Comparison of ENCODE assay signal across 14 cellular contexts in the genomic region with DNA sequence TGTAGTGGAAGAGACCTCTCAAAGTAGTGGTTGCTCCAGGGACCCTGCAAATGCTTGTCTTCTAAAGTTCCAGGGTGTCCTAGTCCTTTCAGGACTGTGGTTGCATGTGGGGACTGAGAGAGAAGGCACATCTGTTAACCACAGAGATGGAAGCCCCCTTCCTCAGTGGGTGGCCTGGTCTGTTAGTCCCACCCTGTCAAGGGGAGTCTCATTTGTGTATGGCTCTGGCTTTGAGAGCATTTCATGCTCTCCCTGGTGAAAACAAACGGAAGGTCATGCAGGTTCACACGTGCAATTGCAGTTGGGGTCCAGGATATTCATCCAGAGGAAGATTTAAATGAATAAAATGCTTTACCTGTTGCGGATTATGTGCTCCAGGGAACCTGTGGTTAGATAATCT.
DNase-seq lines count a peak whose midpoint lies in the region; ATAC-seq and TF ChIP-seq lines count a peak whose summit lies in the region.
"Had no signal": no experiment of that assay in that cellular context is flagged by ENCODE, and none has a peak within 500 bp of the region (broad histone marks: within the 10 kb centered on the region; RNA-seq: fewer than 3 reads in every experiment).

No MANE protein-coding gene starts in this region.

- peak; percentile 66 for ATAC-seq in DND-41 (ENCODE audit: insufficient read depth, low read depth)

- H3K36me3 Mint-ChIP-seq in nephron progenitor cell (ENCODE audit: low read depth), result peaks cover 6% of the 10 kb centered on the region
- H3K36me3 Mint-ChIP-seq in activated CD4-positive, alpha-beta memory T cell treated with anti-CD3 and anti-CD28 coated beads, Interleukin-2, amount 10 ng/mL, durations not matched to agents 7 days and 5 days (ENCODE audit: low read depth), result peaks cover 3% of the 10 kb centered on the region

- H3K27me3 Mint-ChIP-seq in nephron progenitor cell (ENCODE audit: low read depth, poor library complexity), result peaks cover 19% of the 10 kb centered on the region
- no peaks in the 10 kb centered on the region for H3K27me3 Mint-ChIP-seq in activated CD4-positive, alpha-beta memory T cell treated with anti-CD3 and anti-CD28 coated beads, Interleukin-2, amount 10 ng/mL, durations not matched to agents 7 days and 5 days
- H3K27me3 Mint-ChIP-seq: CD4-positive, alpha-beta memory T cell had no signal

- H2AFZ ChIP-seq in DND-41 (ENCODE audit: low read depth, low read length) (no peak overlapping the region), Loucy (ENCODE audit: low read length) (no peak overlapping the region)

- H3K27ac ChIP-seq in DND-41 (ENCODE audit: low read length) (peak overlapping the region; percentile 9; the same call in 1 of the 2 replicates), esophagus muscularis mucosa (replicated peaks in 1 of 4) (no peak overlapping the region)

- H3K9ac ChIP-seq in DND-41 (ENCODE audit: low read depth, low read length) (no peak overlapping the region), Loucy (ENCODE audit: low read depth, low read length, poor library complexity, severe bottlenecking) (peak overlapping the region; percentile 7)

- no peaks in the 10 kb centered on the region for H4K20me1 ChIP-seq in DND-41 (ENCODE audit: insufficient read depth, low read length)
- H4K20me1 ChIP-seq in Loucy (ENCODE audit: insufficient read depth, low read length, poor library complexity, severe bottlenecking), result no peaks in the 10 kb centered on the region

- H3K36me3 ChIP-seq in DND-41 (ENCODE audit: insufficient read depth, low read length), result no peaks in the 10 kb centered on the region
- H3K36me3 ChIP-seq in Loucy (ENCODE audit: insufficient read depth, low read length), result peaks cover 9% of the 10 kb centered on the region; the same call in 1 of the 2 replicates
- H3K36me3 ChIP-seq in esophagus muscularis mucosa, result no peaks in the 10 kb centered on the region
- H3K36me3 ChIP-seq: BE2C had no signal

- intact Hi-C loops in esophagus muscularis mucosa (cut with DNase I), result no loop called here

- H3K9me2 ChIP-seq in Loucy (replicated peaks; ENCODE audit: low read depth, low read length), result no peaks in the 10 kb centered on the region

- H3K9me3 Mint-ChIP-seq in nephron progenitor cell, result peaks cover 10% of the 10 kb centered on the region
- peaks cover 6% of the 10 kb centered on the region for H3K9me3 Mint-ChIP-seq in activated CD4-positive, alpha-beta memory T cell treated with anti-CD3 and anti-CD28 coated beads, Interleukin-2, amount 10 ng/mL, durations not matched to agents 7 days and 5 days

- 97% methylated on average over 3 of the region's 3 CpGs for WGBS in esophagus muscularis mucosa

- TF ChIP-seq POLR2A in esophagus muscularis mucosa (IDR thresholded peaks at IDR 0.05; ENCODE audit: low read depth), result no peak

- CTCF ChIA-PET in activated CD4-positive, alpha-beta memory T cell treated with anti-CD3 and anti-CD28 coated beads, Interleukin-2, amount 10 ng/mL, durations not matched to agents 7 days and 5 days (lab: Charles Lee), result no interaction called here

- H3K4me3 ChIP-seq in DND-41 (ENCODE audit: low read depth in 1 of 2, low read length in 2 of 2), result no peak overlapping the region
- H3K4me3 ChIP-seq in Loucy (ENCODE audit: low read length, poor library complexity, severe bottlenecking), result no peak overlapping the region
- H3K4me3 ChIP-seq in esophagus muscularis mucosa, result no peak overlapping the region

- no peaks in the 10 kb centered on the region for H3F3A ChIP-seq in Loucy (ENCODE audit: low read depth)

- DNase-seq in DND-41 (no peak), nephron progenitor cell (no peak), esophagus muscularis mucosa (ENCODE audit: extremely low spot score) (no peak)
- DNase-seq in stimulated activated CD4-positive, alpha-beta T cell treated with anti-CD3 and anti-CD28 coated beads, Interleukin-1b, Interleukin-23, amount 100 ng/mL, for 48 hours, result no peak
- no peak for DNase-seq in activated CD4-positive, alpha-beta memory T cell treated with anti-CD3 and anti-CD28 coated beads, Interleukin-2, amount 10 ng/mL, durations not matched to agents 7 days and 5 days
- DNase-seq: ACHN; BE2C; CD4-positive, alpha-beta memory T cell; DMS153; DMS79; EL; H9 had no signal

- TF ChIP-seq CTCF in DND-41 (IDR thresholded peaks at IDR 0.05; ENCODE audit: borderline replicate concordance, extremely low read depth, low read length, poor library complexity, severe bottlenecking) (no peak), Loucy (conservative IDR thresholded peaks at IDR 0.05; ENCODE audit: low read length) (no peak), nephron progenitor cell (IDR thresholded peaks at IDR 0.05) (no peak), esophagus muscularis mucosa (IDR thresholded peaks at IDR 0.05) (no peak)

- POLR2A ChIA-PET in activated CD4-positive, alpha-beta memory T cell treated with anti-CD3 and anti-CD28 coated beads, Interleukin-2, amount 10 ng/mL, durations not matched to agents 7 days and 5 days (lab: Charles Lee), result no interaction called here

- H3K27ac Mint-ChIP-seq in nephron progenitor cell, result peak overlapping the region; percentile 43
- H3K27ac Mint-ChIP-seq in activated CD4-positive, alpha-beta memory T cell treated with anti-CD3 and anti-CD28 coated beads, Interleukin-2, amount 10 ng/mL, durations not matched to agents 7 days and 5 days, result no peak overlapping the region

- H3K4me3 Mint-ChIP-seq in nephron progenitor cell, result no peak overlapping the region
- no peak overlapping the region for H3K4me3 Mint-ChIP-seq in activated CD4-positive, alpha-beta memory T cell treated with anti-CD3 and anti-CD28 coated beads, Interleukin-2, amount 10 ng/mL, durations not matched to agents 7 days and 5 days
- H3K4me3 Mint-ChIP-seq: CD14-positive monocyte; CD4-positive, alpha-beta memory T cell; H9 had no signal

- no peaks in the 10 kb centered on the region for H3K27me3 ChIP-seq in DND-41 (ENCODE audit: insufficient read depth, low read length, poor library complexity)
- no peaks in the 10 kb centered on the region for H3K27me3 ChIP-seq in Loucy (ENCODE audit: insufficient read depth, low read length, poor library complexity, severe bottlenecking)
- H3K27me3 ChIP-seq in esophagus muscularis mucosa, result no peaks in the 10 kb centered on the region
- H3K27me3 ChIP-seq: BE2C had no signal

- peaks cover 26% of the 10 kb centered on the region for H3K4me1 Mint-ChIP-seq in nephron progenitor cell
- peaks cover 23% of the 10 kb centered on the region for H3K4me1 Mint-ChIP-seq in activated CD4-positive, alpha-beta memory T cell treated with anti-CD3 and anti-CD28 coated beads, Interleukin-2, amount 10 ng/mL, durations not matched to agents 7 days and 5 days
- H3K4me1 Mint-ChIP-seq: H9 had no signal

- H3K79me2 ChIP-seq in DND-41 (ENCODE audit: insufficient read depth, low read length) (peaks cover 3% of the 10 kb centered on the region; the same call in 1 of the 2 replicates), Loucy (ENCODE audit: insufficient read depth, low read length) (peaks cover 22% of the 10 kb centered on the region; the same call in 1 of the 2 replicates)

- H3K4me1 ChIP-seq in DND-41 (ENCODE audit: insufficient read depth, low read length), result peaks cover 41% of the 10 kb centered on the region
- peaks cover 33% of the 10 kb centered on the region for H3K4me1 ChIP-seq in Loucy (ENCODE audit: insufficient read depth, low read length, poor library complexity, severe bottlenecking)
- H3K4me1 ChIP-seq in esophagus muscularis mucosa, result peaks cover 16 to 27% (median 19%) of the 10 kb centered on the region in 4 donors
- H3K4me1 ChIP-seq: BE2C had no signal

- no peak for TF ChIP-seq EP300 in esophagus muscularis mucosa (IDR thresholded peaks at IDR 0.05)

- no peak overlapping the region for H3K4me2 ChIP-seq in DND-41 (ENCODE audit: insufficient read depth, low read length)
- peak overlapping the region; percentile 8 for H3K4me2 ChIP-seq in Loucy (ENCODE audit: low read depth, low read length, poor library complexity, severe bottlenecking)

- H3K9me3 ChIP-seq in DND-41 (ENCODE audit: insufficient read depth, low read length, severe bottlenecking) (peaks cover under 1% of the 10 kb centered on the region), Loucy (ENCODE audit: insufficient read depth, low read depth, low read length) (peaks cover under 1% of the 10 kb centered on the region; the same call in 1 of the 2 replicates), esophagus muscularis mucosa (peaks cover 0 to 3% (median 0%) of the 10 kb centered on the region in 4 donors)
- H3K9me3 ChIP-seq: BE2C had no signal
